ENCODE assay signal across 9 cellular contexts in genomic region chr17:74493381-74493833, GRCh38. TPM values are rescaled to one million over a fixed set of nuclear protein-coding genes. Genes with fewer than 3 reads are reported as not detected.
DNase-seq lines count a peak whose midpoint lies in the region; ATAC-seq and TF ChIP-seq lines count a peak whose summit lies in the region.
"Had no signal": no experiment of that assay in that cellular context is flagged by ENCODE, and none has a peak within 500 bp of the region (broad histone marks: within the 10 kb centered on the region; RNA-seq: fewer than 3 reads in every experiment).

No MANE protein-coding gene starts in this region.

- H3K27me3 ChIP-seq in OCI-LY3 (ENCODE audit: low read depth, low read length): peaks cover 4% of the 10 kb centered on the region; the same call in 1 of the 2 replicates

- no peaks in the 10 kb centered on the region for H3K4me1 ChIP-seq in OCI-LY3 (ENCODE audit: low read length)

- H3K36me3 ChIP-seq in OCI-LY3 (replicated peaks; ENCODE audit: low read depth, low read length): no peaks in the 10 kb centered on the region

- H3K4me2 ChIP-seq in OCI-LY3 (ENCODE audit: low read length): no peak overlapping the region

- no peak overlapping the region for H3K4me3 ChIP-seq in OCI-LY3 (ENCODE audit: low read length)

- peak; percentile 49 for DNase-seq in Caki2 (ENCODE audit: low read depth)
- DNase-seq in activated T-cell treated with anti-CD3 and anti-CD28 coated beads for 24 hours (ENCODE audit: low read depth): peak; percentile 59
- peak; percentile 81 for DNase-seq in mucosa of gallbladder (ENCODE audit: low spot score)
- peak; percentile 74 for DNase-seq in stimulated activated naive CD8-positive, alpha-beta T cell treated with anti-CD3 and anti-CD28 coated beads, Interleukin-15, Interleukin-2, amounts not matched to agents 100 U/mL and 50 U/mL, for 24 hours

- no peaks in the 10 kb centered on the region for H4K20me1 ChIP-seq in OCI-LY3 (ENCODE audit: insufficient read depth, low read length)

- peak; percentile 79 for TF ChIP-seq CTCF in OCI-LY3 (IDR thresholded peaks at IDR 0.05; ENCODE audit: low read depth, low read length)

- no peaks in the 10 kb centered on the region for H3K79me2 ChIP-seq in OCI-LY3 (ENCODE audit: low read length)

- no peak overlapping the region for H3K27ac ChIP-seq in OCI-LY3 (ENCODE audit: low read length)

- in situ Hi-C loops in Caki2 (cut with HindIII; ENCODE audit: low pct_unique_long_range_greater_than_20kb, low sequenced_read_pairs): loop anchor here (25.0 kb wide), 1 partner anchor 181 kb away; no protein-coding TSS in a partner anchor

- no peaks in the 10 kb centered on the region for H3K9me3 ChIP-seq in OCI-LY3 (ENCODE audit: insufficient read depth, low read length)

- no peak overlapping the region for H2AFZ ChIP-seq in OCI-LY3 (ENCODE audit: low read depth, low read length)

- ATAC-seq in HG03175 (IDR thresholded peaks at IDR 0.05; ENCODE audit: unreplicated experiment) (peak; percentile 49), esophagus mucosa (peak; percentile 73), GM21381 (IDR thresholded peaks at IDR 0.05; ENCODE audit: unreplicated experiment) (no peak)
- peak; percentile 76 for ATAC-seq in stimulated activated naive CD8-positive, alpha-beta T cell treated with anti-CD3 and anti-CD28 coated beads, Interleukin-15, Interleukin-2, amounts not matched to agents 100 U/mL and 50 U/mL, for 24 hours

- H3K9ac ChIP-seq in OCI-LY3 (ENCODE audit: low read length): no peak overlapping the region

RNA-seq across cellular contexts. Expression of gene CD300A, which starts 27.0 kb away (rescaled TPM):
- total RNA-seq in Caki2 (2014; rRNA removed; shearing (Covaris generic); ENCODE audit: low replicate concordance): not detected in 2 replicates
- total RNA-seq in esophagus mucosa: 0.64 TPM
- 15.2 TPM for total RNA-seq in mucosa of gallbladder

RNA-seq across cellular contexts. Expression of gene CD300LB, which starts 37.9 kb away (rescaled TPM):
- total RNA-seq in Caki2 (2014; rRNA removed; shearing (Covaris generic); ENCODE audit: low replicate concordance): not detected in 2 replicates
- total RNA-seq in esophagus mucosa: not detected
- total RNA-seq in mucosa of gallbladder: 0.49 TPM
- total RNA-seq: T-helper 2 cell treated with Interferon-gamma antibody and Interleukin-4, amounts not matched to agents 100 ng/mL and 5 ng/mL, for 36 hours had no signal

RNA-seq across cellular contexts. Expression of gene CD300C, which starts 52.5 kb away (rescaled TPM):
- not detected in 2 replicates for total RNA-seq in Caki2 (2014; rRNA removed; shearing (Covaris generic); ENCODE audit: low replicate concordance)
- total RNA-seq in esophagus mucosa: 0.16 TPM
- total RNA-seq in mucosa of gallbladder: 2.9 TPM
